ENCODE assay signal across 22 cellular contexts in genomic region chr5:167355370-167355769, GRCh38.
"Had no signal": no experiment of that assay in that cellular context is flagged by ENCODE, and none has a peak within 500 bp of the region (broad histone marks: within the 10 kb centered on the region; RNA-seq: fewer than 3 reads in every experiment).

No MANE protein-coding gene starts in this region.

- H3K27me3 Mint-ChIP-seq: activated CD4-positive, alpha-beta memory T cell treated with anti-CD3 and anti-CD28 coated beads for 36 hours; activated naive CD8-positive, alpha-beta T cell treated with anti-CD3 and anti-CD28 coated beads for 36 hours; T-helper 17 cell; type B pancreatic cell had no signal

- H3K36me3 ChIP-seq: left ventricle myocardium inferior, spleen, thoracic aorta had no signal

- H3K9me3 ChIP-seq: left ventricle myocardium inferior, thoracic aorta had no signal

- H3K9me3 Mint-ChIP-seq: activated naive CD8-positive, alpha-beta T cell treated with anti-CD3 and anti-CD28 coated beads for 36 hours; nephron; type B pancreatic cell had no signal

- H3K4me1 ChIP-seq: left ventricle myocardium inferior, spleen had no signal

- H3K27ac ChIP-seq: left ventricle myocardium inferior, spleen, thoracic aorta had no signal

- DNase-seq: activated CD4-positive, alpha-beta memory T cell treated with anti-CD3 and anti-CD28 coated beads for 36 hours; activated CD4-positive, alpha-beta T cell treated with anti-CD3 and anti-CD28 coated beads for 48 hours; activated CD4-positive, CD25-positive, alpha-beta regulatory T cell; activated naive CD4-positive, alpha-beta T cell treated with Interleukin-2 at 50 U/mL for 16 hours; activated naive CD8-positive, alpha-beta T cell treated with anti-CD3 and anti-CD28 coated beads for 36 hours; activated T-cell treated with anti-CD3 and anti-CD28 coated beads, Interleukin-2, amount 50 U/mL, for 48 hours; amniotic stem cell; dermis blood vessel endothelial cell; effector memory CD4-positive, alpha-beta T cell; foreskin melanocyte; immature natural killer cell; kidney glomerular epithelial cell; left ventricle myocardium inferior; spleen; stimulated activated CD4-positive, alpha-beta T cell treated with anti-CD3 and anti-CD28 coated beads, Interleukin-4, amount 100 ng/mL, for 24 hours; stimulated activated naive CD4-positive, alpha-beta T cell treated with Interleukin-2 at 50 U/mL for 16 hours; T-helper 17 cell had no signal

- ATAC-seq: esophagus mucosa, T-helper 17 cell had no signal

- H3K4me3 ChIP-seq: left ventricle myocardium inferior, spleen, thoracic aorta had no signal

- H3K27ac Mint-ChIP-seq: activated CD4-positive, alpha-beta memory T cell treated with anti-CD3 and anti-CD28 coated beads for 36 hours; activated naive CD8-positive, alpha-beta T cell treated with anti-CD3 and anti-CD28 coated beads for 36 hours; immature natural killer cell; nephron; T-helper 17 cell; type B pancreatic cell had no signal

- H3K4me1 Mint-ChIP-seq: activated naive CD8-positive, alpha-beta T cell treated with anti-CD3 and anti-CD28 coated beads for 36 hours; immature natural killer cell; nephron; T-helper 17 cell had no signal

- FAIRE-seq: endothelial cell of umbilical vein had no signal

- H3K4me3 Mint-ChIP-seq: activated CD4-positive, alpha-beta memory T cell treated with anti-CD3 and anti-CD28 coated beads for 36 hours; activated naive CD8-positive, alpha-beta T cell treated with anti-CD3 and anti-CD28 coated beads for 36 hours; immature natural killer cell; nephron; T-helper 17 cell; type B pancreatic cell had no signal

- H3K27me3 ChIP-seq: spleen had no signal

- H3K36me3 Mint-ChIP-seq: activated CD4-positive, alpha-beta memory T cell treated with anti-CD3 and anti-CD28 coated beads for 36 hours; activated naive CD8-positive, alpha-beta T cell treated with anti-CD3 and anti-CD28 coated beads for 36 hours; immature natural killer cell; type B pancreatic cell had no signal
